In genomic region chr4:25938251-25939186, GRCh38 we compare ENCODE assay signal across 8 cellular contexts. TPM values are rescaled to one million over a fixed set of nuclear protein-coding genes. Genes with fewer than 3 reads are reported as not detected.
A peak's percentile ranks its signal among the peaks of the same experiment; 100 is the strongest.
DNase-seq lines count a peak whose midpoint lies in the region; ATAC-seq and TF ChIP-seq lines count a peak whose summit lies in the region.

No MANE protein-coding gene starts in this region.

- no peaks in the 10 kb centered on the region for H3K36me3 ChIP-seq in esophagus muscularis mucosa

- WGBS in right cardiac atrium = 66% methylated on average over 10 of the region's 10 CpGs
- 71% methylated on average over 10 of the region's 10 CpGs for WGBS in esophagus muscularis mucosa

- no peaks in the 10 kb centered on the region for H3K27me3 Mint-ChIP-seq in T-helper 1 cell treated with Interleukin-12 subunit alpha and Interleukin-12 subunit beta and Interleukin-4 antibody, amounts not matched to agents 30 μg/mL and 1 μg/mL, for 36 hours (ENCODE audit: low read depth)

- no peak for TF ChIP-seq POLR2A in esophagus muscularis mucosa (IDR thresholded peaks at IDR 0.05; ENCODE audit: low read depth)

- no peaks in the 10 kb centered on the region for H3K4me1 ChIP-seq in right cardiac atrium (ENCODE audit: control insufficient read depth, insufficient read depth, low read length)
- peaks cover 0 to 4% (median 2%) of the 10 kb centered on the region in 4 donors for H3K4me1 ChIP-seq in esophagus muscularis mucosa

- H3K27ac Mint-ChIP-seq in T-helper 1 cell treated with Interleukin-12 subunit alpha and Interleukin-12 subunit beta and Interleukin-4 antibody, amounts not matched to agents 30 μg/mL and 1 μg/mL, for 36 hours = peak overlapping the region; percentile 82

- H3K27ac ChIP-seq in right cardiac atrium (ENCODE audit: low read length) (no peak overlapping the region), esophagus muscularis mucosa (replicated peaks in 1 of 4) (no peak overlapping the region)

- H3K27me3 ChIP-seq in right cardiac atrium (ENCODE audit: control insufficient read depth, insufficient read depth) = no peaks in the 10 kb centered on the region
- no peaks in the 10 kb centered on the region for H3K27me3 ChIP-seq in esophagus muscularis mucosa

- no peaks in the 10 kb centered on the region for H3K9me3 Mint-ChIP-seq in T-helper 1 cell treated with Interleukin-12 subunit alpha and Interleukin-12 subunit beta and Interleukin-4 antibody, amounts not matched to agents 30 μg/mL and 1 μg/mL, for 36 hours

- in situ Hi-C loops in ACHN (cut with HindIII; ENCODE audit: low pct_ligation_motif_present, low pct_unique_long_range_greater_than_20kb, low sequenced_read_pairs) = no loop called here

- peaks cover 5% of the 10 kb centered on the region for H3K36me3 Mint-ChIP-seq in T-helper 1 cell treated with Interleukin-12 subunit alpha and Interleukin-12 subunit beta and Interleukin-4 antibody, amounts not matched to agents 30 μg/mL and 1 μg/mL, for 36 hours (ENCODE audit: low read depth)

- peaks cover 24% of the 10 kb centered on the region for H3K4me1 Mint-ChIP-seq in T-helper 1 cell treated with Interleukin-12 subunit alpha and Interleukin-12 subunit beta and Interleukin-4 antibody, amounts not matched to agents 30 μg/mL and 1 μg/mL, for 36 hours (ENCODE audit: low read depth)

- H3K9me3 ChIP-seq in right cardiac atrium (ENCODE audit: control insufficient read depth, low read length) (no peaks in the 10 kb centered on the region), esophagus muscularis mucosa (no peaks in the 10 kb centered on the region)

- H3K4me3 ChIP-seq in right cardiac atrium (ENCODE audit: low read length) (no peak overlapping the region), esophagus muscularis mucosa (no peak overlapping the region)

- ATAC-seq in HG02852 (IDR thresholded peaks at IDR 0.05; ENCODE audit: unreplicated experiment) = peak; percentile 93
- ATAC-seq in right cardiac atrium = peak; percentile 42 to 66

- TF ChIP-seq CTCF in esophagus muscularis mucosa (IDR thresholded peaks at IDR 0.05) = no peak

- TF ChIP-seq EP300 in esophagus muscularis mucosa (IDR thresholded peaks at IDR 0.05) = no peak

- peak; percentile 16 to 24 for DNase-seq in activated CD4-positive, alpha-beta T cell treated with anti-CD3 and anti-CD28 coated beads for 24 hours (ENCODE audit: low read depth in 2 of 2)
- no peak for DNase-seq in activated CD4-positive, alpha-beta T cell treated with anti-CD3 and anti-CD28 coated beads, Interleukin-2, amount 50 U/mL, for 4 hours
- DNase-seq in right cardiac atrium (peak in 1 of 3 donors; percentile 52), DMS53 treated with DMSO at 0.1 percent for 48 hours (lab: John Stamatoyannopoulos, UW; ENCODE audit: unreplicated experiment) (no peak), ACHN (no peak), esophagus muscularis mucosa (ENCODE audit: extremely low spot score) (no peak)

- H3K4me3 Mint-ChIP-seq in T-helper 1 cell treated with Interleukin-12 subunit alpha and Interleukin-12 subunit beta and Interleukin-4 antibody, amounts not matched to agents 30 μg/mL and 1 μg/mL, for 36 hours = peak overlapping the region; percentile 8

- intact Hi-C loops in right cardiac atrium (cut with DNase I) (no loop called here), esophagus muscularis mucosa (cut with DNase I) (no loop called here)

RNA-seq across cellular contexts. Expression of gene SMIM20, which starts 24.5 kb away (rescaled TPM):
- 10 to 100 TPM; 28.0 to 47.9 (median 34.8) TPM for total RNA-seq in right cardiac atrium
- polyA plus RNA-seq in right cardiac atrium = 47.7 TPM
- total RNA-seq in esophagus muscularis mucosa = 10 to 100 TPM; 24.0 to 33.2 (median 26.9) TPM

Comparison
In these comparisons a context has a peak if more than half of its experiments do, and no peak if none do; other contexts are left out.
1. DNase-seq: peak in activated CD4-positive, alpha-beta T cell treated with anti-CD3 and anti-CD28 coated beads for 24 hours (2 of 2); none in activated CD4-positive, alpha-beta T cell treated with anti-CD3 and anti-CD28 coated beads, Interleukin-2, amount 50 U/mL, for 4 hours (0 of 2), DMS53 treated with DMSO at 0.1 percent for 48 hours (single experiment), ACHN (single experiment) and esophagus muscularis mucosa (single experiment).